In genomic region chr3:186097663-186098451, GRCh38 we compare ENCODE assay signal across 1 cellular context.
A peak's percentile ranks its signal among the peaks of the same experiment; 100 is the strongest.
TF ChIP-seq lines count a peak whose summit lies in the region.

No MANE protein-coding gene starts in this region.

TF ChIP-seq in HepG2, 621 proteins besides CTCF, POLR2A, EP300 and RAD21 (continued from another document and continues in another):
- TF ChIP-seq, protein P1, sequence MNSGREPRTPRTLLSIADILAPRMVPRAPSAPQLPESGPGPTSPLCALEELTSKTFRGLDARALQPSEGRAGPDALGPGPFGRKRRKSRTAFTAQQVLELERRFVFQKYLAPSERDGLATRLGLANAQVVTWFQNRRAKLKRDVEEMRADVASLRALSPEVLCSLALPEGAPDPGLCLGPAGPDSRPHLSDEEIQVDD (CRISPR knock-in tag; IDR thresholded peaks at IDR 0.05; ENCODE audit: borderline replicate concordance): no peak
- TF ChIP-seq LCORL (IDR thresholded peaks at IDR 0.05): no peak; the same call in 1 of the 2 replicates
- peak; percentile 85 for TF ChIP-seq LCORL (CRISPR knock-in tag; IDR thresholded peaks at IDR 0.05)
- no peak for TF ChIP-seq PAX8 (CRISPR knock-in tag; IDR thresholded peaks at IDR 0.05; ENCODE audit: borderline replicate concordance)
- TF ChIP-seq ZNF878 (CRISPR knock-in tag; IDR thresholded peaks at IDR 0.05): no peak
- no peak for TF ChIP-seq RAD51 (IDR thresholded peaks at IDR 0.05; ENCODE audit: borderline replicate concordance)
- peak; percentile 10 for TF ChIP-seq ELF3 (CRISPR knock-in tag; IDR thresholded peaks at IDR 0.05)
- TF ChIP-seq, protein P2, sequence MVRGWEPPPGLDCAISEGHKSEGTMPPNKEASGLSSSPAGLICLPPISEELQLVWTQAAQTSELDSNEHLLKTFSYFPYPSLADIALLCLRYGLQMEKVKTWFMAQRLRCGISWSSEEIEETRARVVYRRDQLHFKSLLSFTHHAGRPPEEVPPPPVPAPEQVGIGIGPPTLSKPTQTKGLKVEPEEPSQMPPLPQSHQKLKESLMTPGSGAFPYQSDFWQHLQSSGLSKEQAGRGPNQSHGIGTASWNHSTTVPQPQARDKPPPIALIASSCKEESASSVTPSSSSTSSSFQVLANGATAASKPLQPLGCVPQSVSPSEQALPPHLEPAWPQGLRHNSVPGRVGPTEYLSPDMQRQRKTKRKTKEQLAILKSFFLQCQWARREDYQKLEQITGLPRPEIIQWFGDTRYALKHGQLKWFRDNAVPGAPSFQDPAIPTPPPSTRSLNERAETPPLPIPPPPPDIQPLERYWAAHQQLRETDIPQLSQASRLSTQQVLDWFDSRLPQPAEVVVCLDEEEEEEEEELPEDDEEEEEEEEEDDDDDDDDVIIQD (CRISPR knock-in tag; IDR thresholded peaks at IDR 0.05; ENCODE audit: low read depth): peak; percentile 60; the same call in 1 of the 2 replicates
- no peak for TF ChIP-seq ELF1 (CRISPR knock-in tag; IDR thresholded peaks at IDR 0.05)
- TF ChIP-seq ZNF616 (CRISPR knock-in tag; IDR thresholded peaks at IDR 0.05; ENCODE audit: low read depth): no peak
- TF ChIP-seq, protein P3, sequence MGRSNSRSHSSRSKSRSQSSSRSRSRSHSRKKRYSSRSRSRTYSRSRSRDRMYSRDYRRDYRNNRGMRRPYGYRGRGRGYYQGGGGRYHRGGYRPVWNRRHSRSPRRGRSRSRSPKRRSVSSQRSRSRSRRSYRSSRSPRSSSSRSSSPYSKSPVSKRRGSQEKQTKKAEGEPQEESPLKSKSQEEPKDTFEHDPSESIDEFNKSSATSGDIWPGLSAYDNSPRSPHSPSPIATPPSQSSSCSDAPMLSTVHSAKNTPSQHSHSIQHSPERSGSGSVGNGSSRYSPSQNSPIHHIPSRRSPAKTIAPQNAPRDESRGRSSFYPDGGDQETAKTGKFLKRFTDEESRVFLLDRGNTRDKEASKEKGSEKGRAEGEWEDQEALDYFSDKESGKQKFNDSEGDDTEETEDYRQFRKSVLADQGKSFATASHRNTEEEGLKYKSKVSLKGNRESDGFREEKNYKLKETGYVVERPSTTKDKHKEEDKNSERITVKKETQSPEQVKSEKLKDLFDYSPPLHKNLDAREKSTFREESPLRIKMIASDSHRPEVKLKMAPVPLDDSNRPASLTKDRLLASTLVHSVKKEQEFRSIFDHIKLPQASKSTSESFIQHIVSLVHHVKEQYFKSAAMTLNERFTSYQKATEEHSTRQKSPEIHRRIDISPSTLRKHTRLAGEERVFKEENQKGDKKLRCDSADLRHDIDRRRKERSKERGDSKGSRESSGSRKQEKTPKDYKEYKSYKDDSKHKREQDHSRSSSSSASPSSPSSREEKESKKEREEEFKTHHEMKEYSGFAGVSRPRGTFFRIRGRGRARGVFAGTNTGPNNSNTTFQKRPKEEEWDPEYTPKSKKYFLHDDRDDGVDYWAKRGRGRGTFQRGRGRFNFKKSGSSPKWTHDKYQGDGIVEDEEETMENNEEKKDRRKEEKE (IDR thresholded peaks at IDR 0.05): no peak
- no peak for TF ChIP-seq ZNF607 (CRISPR knock-in tag; IDR thresholded peaks at IDR 0.05; ENCODE audit: borderline replicate concordance)
- peak; percentile 69; the same call in 1 of the 2 replicates for TF ChIP-seq ZNF337 (CRISPR knock-in tag; IDR thresholded peaks at IDR 0.05; ENCODE audit: borderline replicate concordance, low read depth)
- no peak for TF ChIP-seq ZNF383 (CRISPR knock-in tag; IDR thresholded peaks at IDR 0.05; ENCODE audit: borderline replicate concordance)
- TF ChIP-seq, protein P4, sequence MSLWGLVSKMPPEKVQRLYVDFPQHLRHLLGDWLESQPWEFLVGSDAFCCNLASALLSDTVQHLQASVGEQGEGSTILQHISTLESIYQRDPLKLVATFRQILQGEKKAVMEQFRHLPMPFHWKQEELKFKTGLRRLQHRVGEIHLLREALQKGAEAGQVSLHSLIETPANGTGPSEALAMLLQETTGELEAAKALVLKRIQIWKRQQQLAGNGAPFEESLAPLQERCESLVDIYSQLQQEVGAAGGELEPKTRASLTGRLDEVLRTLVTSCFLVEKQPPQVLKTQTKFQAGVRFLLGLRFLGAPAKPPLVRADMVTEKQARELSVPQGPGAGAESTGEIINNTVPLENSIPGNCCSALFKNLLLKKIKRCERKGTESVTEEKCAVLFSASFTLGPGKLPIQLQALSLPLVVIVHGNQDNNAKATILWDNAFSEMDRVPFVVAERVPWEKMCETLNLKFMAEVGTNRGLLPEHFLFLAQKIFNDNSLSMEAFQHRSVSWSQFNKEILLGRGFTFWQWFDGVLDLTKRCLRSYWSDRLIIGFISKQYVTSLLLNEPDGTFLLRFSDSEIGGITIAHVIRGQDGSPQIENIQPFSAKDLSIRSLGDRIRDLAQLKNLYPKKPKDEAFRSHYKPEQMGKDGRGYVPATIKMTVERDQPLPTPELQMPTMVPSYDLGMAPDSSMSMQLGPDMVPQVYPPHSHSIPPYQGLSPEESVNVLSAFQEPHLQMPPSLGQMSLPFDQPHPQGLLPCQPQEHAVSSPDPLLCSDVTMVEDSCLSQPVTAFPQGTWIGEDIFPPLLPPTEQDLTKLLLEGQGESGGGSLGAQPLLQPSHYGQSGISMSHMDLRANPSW (CRISPR knock-in tag; IDR thresholded peaks at IDR 0.05; ENCODE audit: borderline replicate concordance): peak; percentile 93
- TF ChIP-seq ZNF589 (CRISPR knock-in tag; conservative IDR thresholded peaks at IDR 0.05): no peak
- no peak for TF ChIP-seq NR2F1 (CRISPR knock-in tag; IDR thresholded peaks at IDR 0.05)
- no peak for TF ChIP-seq GABPB1 (CRISPR knock-in tag; IDR thresholded peaks at IDR 0.05)
- peak; percentile 70; the same call in 1 of the 2 replicates for TF ChIP-seq MTA1 (CRISPR knock-in tag; IDR thresholded peaks at IDR 0.05; ENCODE audit: borderline replicate concordance)
- TF ChIP-seq NCOA5 (CRISPR knock-in tag; IDR thresholded peaks at IDR 0.05): no peak
- no peak for TF ChIP-seq FIP1L1 (IDR thresholded peaks at IDR 0.05; ENCODE audit: borderline replicate concordance, insufficient read depth, low read depth, low read length)
- TF ChIP-seq NCOA1 (CRISPR knock-in tag; IDR thresholded peaks at IDR 0.05): 0 out of 2 replicates have a peak, but pooled peaks have one; percentile 64
- TF ChIP-seq, protein P5, sequence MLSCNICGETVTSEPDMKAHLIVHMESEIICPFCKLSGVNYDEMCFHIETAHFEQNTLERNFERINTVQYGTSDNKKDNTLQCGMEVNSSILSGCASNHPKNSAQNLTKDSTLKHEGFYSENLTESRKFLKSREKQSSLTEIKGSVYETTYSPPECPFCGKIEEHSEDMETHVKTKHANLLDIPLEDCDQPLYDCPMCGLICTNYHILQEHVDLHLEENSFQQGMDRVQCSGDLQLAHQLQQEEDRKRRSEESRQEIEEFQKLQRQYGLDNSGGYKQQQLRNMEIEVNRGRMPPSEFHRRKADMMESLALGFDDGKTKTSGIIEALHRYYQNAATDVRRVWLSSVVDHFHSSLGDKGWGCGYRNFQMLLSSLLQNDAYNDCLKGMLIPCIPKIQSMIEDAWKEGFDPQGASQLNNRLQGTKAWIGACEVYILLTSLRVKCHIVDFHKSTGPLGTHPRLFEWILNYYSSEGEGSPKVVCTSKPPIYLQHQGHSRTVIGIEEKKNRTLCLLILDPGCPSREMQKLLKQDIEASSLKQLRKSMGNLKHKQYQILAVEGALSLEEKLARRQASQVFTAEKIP (CRISPR knock-in tag; IDR thresholded peaks at IDR 0.05; ENCODE audit: borderline replicate concordance): no peak
- TF ChIP-seq ZBTB10 (CRISPR knock-in tag; IDR thresholded peaks at IDR 0.05; ENCODE audit: borderline replicate concordance): no peak
- TF ChIP-seq, protein P6, sequence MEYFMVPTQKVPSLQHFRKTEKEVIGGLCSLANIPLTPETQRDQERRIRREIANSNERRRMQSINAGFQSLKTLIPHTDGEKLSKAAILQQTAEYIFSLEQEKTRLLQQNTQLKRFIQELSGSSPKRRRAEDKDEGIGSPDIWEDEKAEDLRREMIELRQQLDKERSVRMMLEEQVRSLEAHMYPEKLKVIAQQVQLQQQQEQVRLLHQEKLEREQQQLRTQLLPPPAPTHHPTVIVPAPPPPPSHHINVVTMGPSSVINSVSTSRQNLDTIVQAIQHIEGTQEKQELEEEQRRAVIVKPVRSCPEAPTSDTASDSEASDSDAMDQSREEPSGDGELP (IDR thresholded peaks at IDR 0.05; ENCODE audit: borderline replicate concordance, low read depth): peak; percentile 94
- TF ChIP-seq, protein P7, sequence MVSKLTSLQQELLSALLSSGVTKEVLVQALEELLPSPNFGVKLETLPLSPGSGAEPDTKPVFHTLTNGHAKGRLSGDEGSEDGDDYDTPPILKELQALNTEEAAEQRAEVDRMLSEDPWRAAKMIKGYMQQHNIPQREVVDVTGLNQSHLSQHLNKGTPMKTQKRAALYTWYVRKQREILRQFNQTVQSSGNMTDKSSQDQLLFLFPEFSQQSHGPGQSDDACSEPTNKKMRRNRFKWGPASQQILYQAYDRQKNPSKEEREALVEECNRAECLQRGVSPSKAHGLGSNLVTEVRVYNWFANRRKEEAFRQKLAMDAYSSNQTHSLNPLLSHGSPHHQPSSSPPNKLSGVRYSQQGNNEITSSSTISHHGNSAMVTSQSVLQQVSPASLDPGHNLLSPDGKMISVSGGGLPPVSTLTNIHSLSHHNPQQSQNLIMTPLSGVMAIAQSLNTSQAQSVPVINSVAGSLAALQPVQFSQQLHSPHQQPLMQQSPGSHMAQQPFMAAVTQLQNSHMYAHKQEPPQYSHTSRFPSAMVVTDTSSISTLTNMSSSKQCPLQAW (CRISPR knock-in tag; IDR thresholded peaks at IDR 0.05): peak; percentile 95
- peak; percentile 74; the same call in 1 of the 2 replicates for TF ChIP-seq TMF1 (CRISPR knock-in tag; IDR thresholded peaks at IDR 0.05; ENCODE audit: low read depth)
- no peak for TF ChIP-seq JUND (CRISPR knock-in tag; IDR thresholded peaks at IDR 0.05)
- TF ChIP-seq AHR (CRISPR knock-in tag; IDR thresholded peaks at IDR 0.05): no peak
- peak; percentile 21 for TF ChIP-seq TBL1XR1 (IDR thresholded peaks at IDR 0.05; ENCODE audit: borderline replicate concordance, low read length, partially characterized antibody)
- TF ChIP-seq, protein P8, sequence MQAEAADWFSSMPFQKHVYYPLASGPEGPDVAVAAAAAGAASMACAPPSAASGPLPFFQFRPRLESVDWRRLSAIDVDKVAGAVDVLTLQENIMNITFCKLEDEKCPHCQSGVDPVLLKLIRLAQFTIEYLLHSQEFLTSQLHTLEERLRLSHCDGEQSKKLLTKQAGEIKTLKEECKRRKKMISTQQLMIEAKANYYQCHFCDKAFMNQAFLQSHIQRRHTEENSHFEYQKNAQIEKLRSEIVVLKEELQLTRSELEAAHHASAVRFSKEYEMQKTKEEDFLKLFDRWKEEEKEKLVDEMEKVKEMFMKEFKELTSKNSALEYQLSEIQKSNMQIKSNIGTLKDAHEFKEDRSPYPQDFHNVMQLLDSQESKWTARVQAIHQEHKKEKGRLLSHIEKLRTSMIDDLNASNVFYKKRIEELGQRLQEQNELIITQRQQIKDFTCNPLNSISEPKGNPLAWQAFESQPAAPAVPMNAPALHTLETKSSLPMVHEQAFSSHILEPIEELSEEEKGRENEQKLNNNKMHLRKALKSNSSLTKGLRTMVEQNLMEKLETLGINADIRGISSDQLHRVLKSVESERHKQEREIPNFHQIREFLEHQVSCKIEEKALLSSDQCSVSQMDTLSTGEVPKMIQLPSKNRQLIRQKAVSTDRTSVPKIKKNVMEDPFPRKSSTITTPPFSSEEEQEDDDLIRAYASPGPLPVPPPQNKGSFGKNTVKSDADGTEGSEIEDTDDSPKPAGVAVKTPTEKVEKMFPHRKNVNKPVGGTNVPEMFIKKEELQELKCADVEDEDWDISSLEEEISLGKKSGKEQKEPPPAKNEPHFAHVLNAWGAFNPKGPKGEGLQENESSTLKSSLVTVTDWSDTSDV (CRISPR knock-in tag; IDR thresholded peaks at IDR 0.05): no peak
- TF ChIP-seq, protein P9, sequence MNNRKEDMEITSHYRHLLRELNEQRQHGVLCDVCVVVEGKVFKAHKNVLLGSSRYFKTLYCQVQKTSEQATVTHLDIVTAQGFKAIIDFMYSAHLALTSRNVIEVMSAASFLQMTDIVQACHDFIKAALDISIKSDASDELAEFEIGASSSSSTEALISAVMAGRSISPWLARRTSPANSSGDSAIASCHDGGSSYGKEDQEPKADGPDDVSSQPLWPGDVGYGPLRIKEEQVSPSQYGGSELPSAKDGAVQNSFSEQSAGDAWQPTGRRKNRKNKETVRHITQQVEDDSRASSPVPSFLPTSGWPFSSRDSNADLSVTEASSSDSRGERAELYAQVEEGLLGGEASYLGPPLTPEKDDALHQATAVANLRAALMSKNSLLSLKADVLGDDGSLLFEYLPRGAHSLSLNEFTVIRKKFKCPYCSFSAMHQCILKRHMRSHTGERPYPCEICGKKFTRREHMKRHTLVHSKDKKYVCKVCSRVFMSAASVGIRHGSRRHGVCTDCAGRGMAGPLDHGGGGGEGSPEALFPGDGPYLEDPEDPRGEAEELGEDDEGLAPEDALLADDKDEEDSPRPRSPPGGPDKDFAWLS (CRISPR knock-in tag; IDR thresholded peaks at IDR 0.05; ENCODE audit: borderline replicate concordance): no peak
- TF ChIP-seq SMARCE1 (IDR thresholded peaks at IDR 0.05; ENCODE audit: borderline replicate concordance): no peak
